In the genomic region with DNA sequence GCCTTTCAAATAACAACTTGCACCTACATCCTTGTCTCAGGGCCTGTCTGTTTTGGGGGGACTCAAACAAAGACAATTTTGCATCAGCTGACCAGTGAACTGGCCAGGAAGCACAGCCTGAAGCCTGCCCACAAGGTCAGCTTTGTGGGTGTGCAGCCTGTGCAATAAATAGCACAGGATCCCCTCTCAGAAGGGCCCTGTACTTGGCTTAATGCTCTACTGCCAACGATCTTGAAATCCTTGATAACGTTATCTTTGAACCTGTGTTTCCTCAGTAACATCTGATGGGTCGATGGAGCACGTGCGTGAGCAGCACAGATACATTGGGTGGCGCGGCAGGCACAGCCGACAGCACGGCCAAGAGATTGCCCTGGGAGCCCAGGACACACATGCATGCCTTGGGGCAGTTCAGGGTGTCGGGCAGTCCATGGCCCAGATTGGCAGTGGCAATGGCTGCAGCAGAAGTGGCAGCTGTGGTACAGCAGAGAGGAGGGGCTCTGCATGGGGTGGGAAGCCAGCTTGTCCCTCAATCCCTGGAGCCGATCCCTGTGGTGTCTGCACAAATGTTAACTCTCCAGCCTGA, we compare ENCODE assay signal across 21 cellular contexts.
"Had no signal": no experiment of that assay in that cellular context is flagged by ENCODE, and none has a peak within 500 bp of the region (broad histone marks: within the 10 kb centered on the region; RNA-seq: fewer than 3 reads in every experiment).

No MANE protein-coding gene starts in this region.

- H3K4me1 Mint-ChIP-seq: activated CD4-positive, alpha-beta T cell treated with anti-CD3 and anti-CD28 coated beads, Interleukin-2, amount 10 ng/mL, durations not matched to agents 7 days and 5 days; immature natural killer cell had no signal

- H3K27me3 Mint-ChIP-seq: activated CD4-positive, alpha-beta T cell treated with anti-CD3 and anti-CD28 coated beads, Interleukin-2, amount 10 ng/mL, durations not matched to agents 7 days and 5 days; stimulated activated naive CD8-positive, alpha-beta T cell treated with anti-CD3 and anti-CD28 coated beads, Interleukin-15, Interleukin-2, amounts not matched to agents 100 ng/mL and 50 ng/mL, for 24 hours had no signal

- H3K9me3 ChIP-seq: ascending aorta, breast epithelium, lower lobe of right lung, tibial nerve had no signal

- H3K9me3 Mint-ChIP-seq: activated CD4-positive, alpha-beta T cell treated with anti-CD3 and anti-CD28 coated beads, Interleukin-2, amount 10 ng/mL, durations not matched to agents 7 days and 5 days; activated T-cell treated with anti-CD3 and anti-CD28 coated beads, Interleukin-2, amount 50 U/mL, for 4 hours; immature natural killer cell; stimulated activated naive CD8-positive, alpha-beta T cell treated with anti-CD3 and anti-CD28 coated beads, Interleukin-15, Interleukin-2, amounts not matched to agents 100 ng/mL and 50 ng/mL, for 24 hours; T-cell had no signal

- H3K27ac ChIP-seq: ascending aorta, breast epithelium, lower lobe of right lung, tibial nerve had no signal

- H3K27ac Mint-ChIP-seq: activated CD4-positive, alpha-beta T cell treated with anti-CD3 and anti-CD28 coated beads, Interleukin-2, amount 10 ng/mL, durations not matched to agents 7 days and 5 days; immature natural killer cell; mesothelial cell of epicardium; nephron progenitor cell; stimulated activated naive CD8-positive, alpha-beta T cell treated with anti-CD3 and anti-CD28 coated beads, Interleukin-15, Interleukin-2, amounts not matched to agents 100 ng/mL and 50 ng/mL, for 24 hours; T-cell had no signal

- H3K4me3 Mint-ChIP-seq: activated CD4-positive, alpha-beta T cell treated with anti-CD3 and anti-CD28 coated beads, Interleukin-2, amount 10 ng/mL, durations not matched to agents 7 days and 5 days; activated T-cell treated with anti-CD3 and anti-CD28 coated beads, Interleukin-2, amount 50 U/mL, for 4 hours; immature natural killer cell; mesothelial cell of epicardium; nephron progenitor cell; stimulated activated naive CD8-positive, alpha-beta T cell treated with anti-CD3 and anti-CD28 coated beads, Interleukin-15, Interleukin-2, amounts not matched to agents 100 ng/mL and 50 ng/mL, for 24 hours; T-cell had no signal

- H3K4me1 ChIP-seq: ascending aorta, breast epithelium, lower lobe of right lung, tibial nerve had no signal

- H3K27me3 ChIP-seq: ascending aorta had no signal

- H3K36me3 Mint-ChIP-seq: immature natural killer cell, mesothelial cell of epicardium, T-cell had no signal

- H3K36me3 ChIP-seq: ascending aorta, breast epithelium, lower lobe of right lung, tibial nerve had no signal

- H3K4me3 ChIP-seq: ascending aorta, breast epithelium, lower lobe of right lung, tibial nerve had no signal

- ATAC-seq: activated CD4-positive, CD25-positive, alpha-beta regulatory T cell treated with anti-CD3 and anti-CD28 coated beads, Interleukin-2, amount 50 U/mL, for 24 hours; activated T-cell treated with anti-CD3 and anti-CD28 coated beads, Interleukin-2, amount 50 U/mL, for 4 hours; lower lobe of right lung; T-cell had no signal

- DNase-seq: activated CD4-positive, alpha-beta T cell treated with anti-CD3 and anti-CD28 coated beads, Interleukin-2, amount 10 ng/mL, durations not matched to agents 7 days and 5 days; activated CD8-positive, alpha-beta memory T cell treated with anti-CD3 and anti-CD28 coated beads, Interleukin-2, amount 50 U/mL, for 4 hours; activated effector memory CD4-positive, alpha-beta T cell treated with Interleukin-2 at 50 U/mL for 16 hours; activated naive CD4-positive, alpha-beta T cell treated with anti-CD3 and anti-CD28 coated beads, Interleukin-2, amount 50 U/mL, for 16 hours; activated T-cell treated with anti-CD3 and anti-CD28 coated beads, Interleukin-2, amount 50 U/mL, for 4 hours; cerebellar nuclear complex; cortex of kidney; erythroblast; foreskin melanocyte; immature natural killer cell; kidney glomerular epithelial cell; lower lobe of right lung; nephron progenitor cell; stimulated activated CD4-positive, alpha-beta T cell treated with anti-CD3 and anti-CD28 coated beads, Interleukin-2, amount 100 ng/mL, for 24 hours; T-cell had no signal
